In the genomic region with DNA sequence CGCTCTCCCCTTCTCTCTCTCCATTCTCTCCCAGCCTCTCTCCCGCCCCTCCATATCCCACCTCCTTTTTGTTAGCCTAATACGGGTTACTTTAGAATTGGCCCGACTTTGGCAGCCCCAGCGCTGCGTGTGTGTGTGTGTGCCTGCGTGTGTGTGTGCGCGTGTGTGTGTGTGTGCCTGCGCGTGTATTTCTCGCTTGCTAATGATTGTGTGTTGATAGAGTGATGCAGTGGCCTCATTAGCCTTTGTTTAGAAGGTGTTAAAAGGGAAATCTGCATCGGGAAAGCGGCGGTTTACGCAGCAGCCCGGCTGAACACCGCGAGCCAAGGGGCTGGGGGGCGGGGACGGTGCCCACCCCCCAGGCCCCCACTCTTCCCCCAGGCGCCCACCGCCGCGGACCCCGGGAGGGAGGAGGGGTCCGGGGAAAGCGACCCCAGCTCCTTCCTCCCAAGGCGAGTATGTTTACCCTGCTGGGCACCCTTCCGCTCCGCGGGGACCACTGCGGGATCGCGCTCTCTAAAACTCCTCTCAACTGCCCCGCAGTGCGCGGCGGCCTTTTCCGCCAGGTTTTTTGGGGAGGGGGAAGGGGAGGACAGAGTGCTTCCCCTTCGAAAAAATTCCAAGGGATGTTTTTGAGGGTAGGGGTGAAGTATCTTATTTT, we compare ENCODE assay signal across 19 cellular contexts. TPM values are rescaled to one million over a fixed set of nuclear protein-coding genes. Genes with fewer than 3 reads are reported as not detected.
"Had no signal": no experiment of that assay in that cellular context is flagged by ENCODE, and none has a peak within 500 bp of the region (broad histone marks: within the 10 kb centered on the region; RNA-seq: fewer than 3 reads in every experiment).

No MANE protein-coding gene starts in this region.

- H3K27ac ChIP-seq: gastroesophageal sphincter, psoas muscle, right lobe of liver, stomach, testis, upper lobe of left lung had no signal

- H3K36me3 ChIP-seq: gastroesophageal sphincter, right lobe of liver, stomach, upper lobe of left lung had no signal

- ATAC-seq: activated CD4-positive, CD25-positive, alpha-beta regulatory T cell treated with anti-CD3 and anti-CD28 coated beads, Interleukin-2, amount 50 U/mL, for 24 hours; gastroesophageal sphincter; natural killer cell; psoas muscle; right lobe of liver had no signal

- H3K27me3 ChIP-seq: testis had no signal

- H3K9me3 Mint-ChIP-seq: activated naive CD4-positive, alpha-beta T cell treated with anti-CD3 and anti-CD28 coated beads for 36 hours; activated T-helper 2 cell treated with anti-CD3 and anti-CD28 coated beads, Interferon-gamma antibody, Interleukin-2, Interleukin-4, amounts not matched to agents 10 μg/mL and 5 μg/mL and 100 μg/mL, durations not matched to agents 14 hours and 24 hours and 36 hours had no signal

- H3K36me3 Mint-ChIP-seq: natural killer cell had no signal

- H3K9me3 ChIP-seq: gastroesophageal sphincter, psoas muscle, right lobe of liver, testis, upper lobe of left lung had no signal

- H3K4me1 Mint-ChIP-seq: immature natural killer cell had no signal

- DNase-seq: activated naive CD4-positive, alpha-beta T cell treated with anti-CD3 and anti-CD28 coated beads for 36 hours; activated T-cell treated with anti-CD3 and anti-CD28 coated beads, Interleukin-2, amount 50 U/mL, for 1 hour; dermis blood vessel endothelial cell; immature natural killer cell; mesenchymal stem cell; natural killer cell; psoas muscle; right lobe of liver; stomach; testis had no signal

- H3K4me1 ChIP-seq: psoas muscle, testis had no signal

- H3K4me3 Mint-ChIP-seq: activated naive CD4-positive, alpha-beta T cell treated with anti-CD3 and anti-CD28 coated beads for 36 hours; immature natural killer cell had no signal

- H3K27ac Mint-ChIP-seq: immature natural killer cell, natural killer cell had no signal

- H3K4me3 ChIP-seq: gastroesophageal sphincter, psoas muscle, right lobe of liver, stomach, testis, upper lobe of left lung had no signal

RNA-seq across cellular contexts. Expression of a gene that starts 6.8 kb away (rescaled TPM):
- total RNA-seq: activated naive CD4-positive, alpha-beta T cell treated with anti-CD3 and anti-CD28 coated beads for 36 hours; activated T-helper 2 cell treated with anti-CD3 and anti-CD28 coated beads, Interferon-gamma antibody, Interleukin-2, Interleukin-4, amounts not matched to agents 10 μg/mL and 5 μg/mL and 100 μg/mL, durations not matched to agents 14 hours and 24 hours and 36 hours; chondrocyte; dermis blood vessel endothelial cell; gastroesophageal sphincter; liver; mucosa of gallbladder; natural killer cell; omental fat pad; psoas muscle; right lobe of liver; upper lobe of left lung had no signal
- polyA plus RNA-seq: esophagus, immature natural killer cell, liver, psoas muscle had no signal

RNA-seq across cellular contexts. Expression of a gene that starts 56.3 kb away (rescaled TPM):
- total RNA-seq: activated naive CD4-positive, alpha-beta T cell treated with anti-CD3 and anti-CD28 coated beads for 36 hours had no signal
